Comparison of ENCODE assay signal across 11 cellular contexts in genomic region chr1:232142403-232143314, GRCh38.
DNase-seq lines count a peak whose midpoint lies in the region; ATAC-seq lines count a peak whose summit lies in the region.
"Had no signal": no experiment of that assay in that cellular context is flagged by ENCODE, and none has a peak within 500 bp of the region (broad histone marks: within the 10 kb centered on the region; RNA-seq: fewer than 3 reads in every experiment).

No MANE protein-coding gene starts in this region.

- peak overlapping the region; percentile 79 for H3K27ac ChIP-seq in epithelial cell of prostate
- H3K27ac ChIP-seq: 22Rv1, KMS-11 had no signal

- peak; percentile 28 for DNase-seq in NCI-H1694 treated with DMSO at 0.1 percent for 48 hours (lab: John Stamatoyannopoulos, UW)
- DNase-seq in NCI-H1694 (lab: John Stamatoyannopoulos, UW): no peak
- DNase-seq in epithelial cell of prostate (ENCODE audit: low read depth, low spot score): peak; percentile 8
- DNase-seq in midbrain (lab: John Stamatoyannopoulos, UW): peak; percentile 19
- no peak for DNase-seq in NCI-H82 treated with DMSO at 0.1 percent for 48 hours (lab: John Stamatoyannopoulos, UW; ENCODE audit: unreplicated experiment)
- no peak for DNase-seq in cortex of kidney (lab: John Stamatoyannopoulos, UW)
- DNase-seq: small intestine had no signal

- ATAC-seq in GM21360 (IDR thresholded peaks at IDR 0.05; ENCODE audit: unreplicated experiment) (no peak), HG03469 (IDR thresholded peaks at IDR 0.05; ENCODE audit: unreplicated experiment) (no peak)

Comparison
In these comparisons a context has a peak if more than half of its experiments do, and no peak if none do; other contexts are left out.
1. DNase-seq: peak in NCI-H1694 treated with DMSO at 0.1 percent for 48 hours (single experiment), epithelial cell of prostate (single experiment) and midbrain (single experiment); none in NCI-H1694 (single experiment), NCI-H82 treated with DMSO at 0.1 percent for 48 hours (single experiment) and cortex of kidney (single experiment).